8 cellular contexts compared by ENCODE assay signal in the genomic region with DNA sequence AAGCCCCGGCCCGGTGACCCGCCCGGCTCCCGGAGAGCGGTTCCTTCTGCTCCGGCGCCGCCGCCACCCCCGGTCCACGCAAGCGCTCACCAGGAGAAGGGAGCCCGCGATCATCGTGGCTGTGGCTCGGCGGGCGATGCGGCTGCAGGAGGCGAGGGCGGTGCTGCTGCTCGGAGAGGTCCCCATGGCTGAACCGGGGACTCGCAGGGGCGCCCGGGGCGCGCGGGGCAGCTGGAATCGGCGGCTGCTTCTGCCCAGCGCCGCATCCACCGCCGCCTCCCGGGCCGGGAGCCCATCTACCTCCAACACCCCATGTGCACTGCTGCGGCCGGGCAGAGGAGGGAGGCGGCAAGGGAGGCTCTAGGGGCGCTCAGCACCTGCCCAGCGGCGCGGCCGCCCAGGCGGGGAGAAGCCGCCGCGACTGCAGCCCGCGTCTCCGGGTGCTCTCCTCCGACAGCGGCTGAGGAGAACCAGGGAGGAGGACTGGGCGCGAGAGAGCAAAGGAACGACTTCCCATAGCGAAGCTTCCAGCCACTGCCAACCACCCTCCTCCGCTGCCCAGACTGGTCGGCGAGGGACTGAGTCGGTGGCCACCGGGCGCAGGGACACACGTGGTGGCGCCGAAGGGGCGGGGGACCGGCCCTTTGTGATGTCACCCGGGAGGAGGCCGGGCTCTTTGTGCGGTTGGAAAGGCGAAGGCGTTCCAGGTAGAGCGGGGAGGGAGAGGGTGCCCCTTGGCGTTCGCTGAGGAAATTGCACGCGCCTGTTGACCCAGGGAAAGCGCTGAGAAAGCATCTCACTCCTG. TPM values are rescaled to one million over a fixed set of nuclear protein-coding genes. Genes with fewer than 3 reads are reported as not detected.
DNase-seq lines count a peak whose midpoint lies in the region; ATAC-seq and TF ChIP-seq lines count a peak whose summit lies in the region.

A gene with protein sequence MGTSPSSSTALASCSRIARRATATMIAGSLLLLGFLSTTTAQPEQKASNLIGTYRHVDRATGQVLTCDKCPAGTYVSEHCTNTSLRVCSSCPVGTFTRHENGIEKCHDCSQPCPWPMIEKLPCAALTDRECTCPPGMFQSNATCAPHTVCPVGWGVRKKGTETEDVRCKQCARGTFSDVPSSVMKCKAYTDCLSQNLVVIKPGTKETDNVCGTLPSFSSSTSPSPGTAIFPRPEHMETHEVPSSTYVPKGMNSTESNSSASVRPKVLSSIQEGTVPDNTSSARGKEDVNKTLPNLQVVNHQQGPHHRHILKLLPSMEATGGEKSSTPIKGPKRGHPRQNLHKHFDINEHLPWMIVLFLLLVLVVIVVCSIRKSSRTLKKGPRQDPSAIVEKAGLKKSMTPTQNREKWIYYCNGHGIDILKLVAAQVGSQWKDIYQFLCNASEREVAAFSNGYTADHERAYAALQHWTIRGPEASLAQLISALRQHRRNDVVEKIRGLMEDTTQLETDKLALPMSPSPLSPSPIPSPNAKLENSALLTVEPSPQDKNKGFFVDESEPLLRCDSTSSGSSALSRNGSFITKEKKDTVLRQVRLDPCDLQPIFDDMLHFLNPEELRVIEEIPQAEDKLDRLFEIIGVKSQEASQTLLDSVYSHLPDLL (minus strand): TSS at position 580 of the 805 bp plus-strand sequence. CDS start 394 bp downstream, at position 186.

- H3K9me3 ChIP-seq in colonic mucosa = no peaks in the 10 kb centered on the region

- H3K27ac ChIP-seq in colonic mucosa = peak within 1 kb of the TSS; percentile 93

- H3K4me3 ChIP-seq in colonic mucosa = peak within 1 kb of the TSS; percentile 88

- no peaks in the 10 kb centered on the region for H3K36me3 ChIP-seq in colonic mucosa

- DNase-seq in AG20443 (ENCODE audit: low spot score) (peak; percentile 96), NCI-H345 treated with DMSO at 0.1 percent for 48 hours (lab: John Stamatoyannopoulos, UW; ENCODE audit: unreplicated experiment) (peak; percentile 87), colonic mucosa (peak; percentile 96), kidney tubule cell (ENCODE audit: low spot score) (peak; percentile 96)
- peak; percentile 70 to 77 for DNase-seq in activated CD4-positive, alpha-beta T cell treated with anti-CD3 and anti-CD28 coated beads for 24 hours (ENCODE audit: low read depth in 2 of 2)
- peak; percentile 64 to 72 for DNase-seq in stimulated activated CD4-positive, alpha-beta T cell treated with anti-CD3 and anti-CD28 coated beads, Interleukin-1b, Interleukin-23, amount 100 ng/mL, for 4 hours (ENCODE audit: low read depth in 2 of 2)

- ATAC-seq in GM19023 (IDR thresholded peaks at IDR 0.05; ENCODE audit: unreplicated experiment) (peak; percentile 99), HG03280 (IDR thresholded peaks at IDR 0.05; ENCODE audit: unreplicated experiment) (peak; percentile 99)

- TF ChIP-seq CTCF in colonic mucosa (IDR thresholded peaks at IDR 0.05) = peak; percentile 86

- peak within 1 kb of the TSS; percentile 66 to 91 for H3K9ac ChIP-seq in colonic mucosa (ENCODE audit: low read depth in 2 of 2, low read length in 2 of 2)

- intact Hi-C loops in colonic mucosa (cut with DNase I) = loop anchor here (2.0 to 10.0 kb wide), 3 partner anchors 65 to 465 kb away; no protein-coding TSS in a partner anchor

- H3K27me3 ChIP-seq in colonic mucosa = no peaks in the 10 kb centered on the region

- H3K4me1 ChIP-seq in colonic mucosa = no peaks in the 10 kb centered on the region

RNA-seq across cellular contexts. Expression of the gene that starts here (rescaled TPM):
- total RNA-seq in colonic mucosa = 100 to 1,000 TPM in 1 of 2 donors, 10 to 100 TPM in 1; 74.0 to 102 TPM

Comparison
In these comparisons a context has a peak if more than half of its experiments do, and no peak if none do; other contexts are left out.
1. Peak in every context shown above with its lines: DNase-seq, ATAC-seq, H3K4me3 ChIP-seq and H3K27ac ChIP-seq.